In genomic region chr7:12504144-12504543, GRCh38 we compare ENCODE assay signal across 21 cellular contexts.
A peak's percentile ranks its signal among the peaks of the same experiment; 100 is the strongest.
DNase-seq lines count a peak whose midpoint lies in the region; ATAC-seq, FAIRE-seq and TF ChIP-seq lines count a peak whose summit lies in the region.
"Had no signal": no experiment of that assay in that cellular context is flagged by ENCODE, and none has a peak within 500 bp of the region (broad histone marks: within the 10 kb centered on the region; RNA-seq: fewer than 3 reads in every experiment).

No MANE protein-coding gene starts in this region.

- 8% methylated on average over 1 of the region's 1 CpG for WGBS in K562 (ENCODE audit: insufficient coverage, low coverage, missing lambda C conversion rate)

- H3K27me3 ChIP-seq in K562 (ENCODE audit: control insufficient read depth in 2 of 2, insufficient read depth in 2 of 2, low read length in 2 of 2): no peaks in the 10 kb centered on the region
- H3K27me3 ChIP-seq: BE2C had no signal

- H3K36me3 ChIP-seq in K562 (ENCODE audit: control insufficient read depth, insufficient read depth, low read length): no peaks in the 10 kb centered on the region
- H3K36me3 ChIP-seq: BE2C had no signal

- in situ Hi-C loops in K562 (cut with MboI): no loop called here

- no peak for TF ChIP-seq RAD21 in K562 (CRISPR knock-in tag; conservative IDR thresholded peaks at IDR 0.05 in 1 of 2, IDR thresholded peaks at IDR 0.05 in 1 of 2)

- no peak overlapping the region for H3K27ac Mint-ChIP-seq in chondrocyte (ENCODE audit: unreplicated experiment)
- H3K27ac Mint-ChIP-seq: naive thymus-derived CD8-positive, alpha-beta T cell; progenitor cell of endocrine pancreas; T-cell had no signal

- H3K4me1 ChIP-seq in K562 (replicated peaks in 1 of 2; ENCODE audit: control insufficient read depth in 2 of 2, insufficient read depth in 2 of 2, low read length in 2 of 2): no peaks in the 10 kb centered on the region
- H3K4me1 ChIP-seq: BE2C had no signal

- no peak overlapping the region for H3K4me3 Mint-ChIP-seq in chondrocyte (ENCODE audit: unreplicated experiment)
- H3K4me3 Mint-ChIP-seq: naive thymus-derived CD8-positive, alpha-beta T cell; T-cell had no signal

- BruUV-seq in K562 (replicated peaks; lab: Mats Ljungman, UMichigan): no TSS peak

- no peak overlapping the region for H3K9ac ChIP-seq in K562 (ENCODE audit: insufficient read depth in 1 of 2, low read depth in 2 of 2, low read length in 2 of 2)
- H3K9ac ChIP-seq: KMS-11 had no signal

- H3K4me2 ChIP-seq in K562 (ENCODE audit: insufficient read depth, low read length): no peak overlapping the region
- H3K4me2 ChIP-seq: KMS-11 had no signal

- peaks cover under 1% of the 10 kb centered on the region for H3K36me3 Mint-ChIP-seq in chondrocyte (ENCODE audit: low read depth)
- H3K36me3 Mint-ChIP-seq: T-cell had no signal

- H3K27ac ChIP-seq in K562 (ENCODE audit: extremely low read depth, low read depth, low read length): no peak overlapping the region
- H3K27ac ChIP-seq: KMS-11 had no signal

- H3K4me3 ChIP-seq in K562: no peak overlapping the region

- H3K27me3 Mint-ChIP-seq in chondrocyte (ENCODE audit: low read depth): no peaks in the 10 kb centered on the region
- H3K27me3 Mint-ChIP-seq: progenitor cell of endocrine pancreas, T-cell had no signal

- H3K4me1 Mint-ChIP-seq in chondrocyte (ENCODE audit: low read depth): no peaks in the 10 kb centered on the region
- H3K4me1 Mint-ChIP-seq: naive thymus-derived CD8-positive, alpha-beta T cell; T-cell had no signal

- no peak for TF ChIP-seq EP300 in K562 (IDR thresholded peaks at IDR 0.05; ENCODE audit: low read length)

- DNase-seq in K562 (ENCODE audit: extremely low read depth in 1 of 4, low spot score in 3 of 4): no peak
- DNase-seq in chondrocyte (ENCODE audit: low spot score): no peak
- DNase-seq in MV-4-11 (lab: John Stamatoyannopoulos, UW): no peak
- DNase-seq: activated naive CD4-positive, alpha-beta T cell; activated T-cell treated with anti-CD3 and anti-CD28 coated beads for 4 hours; BE2C; Calu3; cerebellar nuclear complex; HCEC 1CT; naive thymus-derived CD8-positive, alpha-beta T cell; NCI-H1092 treated with DMSO at 0.1 percent for 48 hours; NCI-H526; Right ventricle myocardium superior; small intestine; T-cell had no signal

- POLR2A ChIA-PET in K562 (lab: Yijun Ruan, JAX): no interaction called here

- no peak for TF ChIP-seq POLR2A in K562 (conservative IDR thresholded peaks at IDR 0.05)

- H4K20me1 ChIP-seq in K562 (replicated peaks; ENCODE audit: control insufficient read depth, insufficient read depth, low read length): no peaks in the 10 kb centered on the region

- no peaks in the 10 kb centered on the region for H3K79me2 ChIP-seq in K562 (ENCODE audit: control insufficient read depth, insufficient read depth, low read length)

- ATAC-seq in GM21447 (IDR thresholded peaks at IDR 0.05; ENCODE audit: unreplicated experiment) (peak; percentile 57), HG03135 (IDR thresholded peaks at IDR 0.05; ENCODE audit: unreplicated experiment) (peak; percentile 73), K562 (no peak), HG03442 (IDR thresholded peaks at IDR 0.05; ENCODE audit: unreplicated experiment) (no peak), HG02623 (IDR thresholded peaks at IDR 0.05; ENCODE audit: unreplicated experiment) (no peak)
- ATAC-seq: naive thymus-derived CD8-positive, alpha-beta T cell; T-cell had no signal

- CTCF ChIA-PET in K562 (lab: Yijun Ruan, JAX; ENCODE audit: low intra/inter-chr PET ratio): no interaction called here

- intact Hi-C loops in K562 (cut with micrococcal nuclease): no loop called here

- peaks cover under 1% of the 10 kb centered on the region for H3K9me3 Mint-ChIP-seq in chondrocyte (ENCODE audit: low read depth)
- H3K9me3 Mint-ChIP-seq: T-cell had no signal

- peak overlapping the region; percentile 45; the same call in 1 of the 2 replicates for H2AFZ ChIP-seq in K562 (ENCODE audit: low read depth, low read length)

- TF ChIP-seq CTCF in K562 (IDR thresholded peaks at IDR 0.05 in 2 of 3, conservative IDR thresholded peaks at IDR 0.05 in 1 of 3; ENCODE audit: insufficient read depth in 2 of 3, low read depth in 1 of 3, low read length in 3 of 3) (no peak), chondrocyte (IDR thresholded peaks at IDR 0.05) (no peak)

- FAIRE-seq in K562 (lab: Jason Lieb, UNC): no peak
- FAIRE-seq: small intestine had no signal

- no peaks in the 10 kb centered on the region for H3K9me1 ChIP-seq in K562 (ENCODE audit: control insufficient read depth, insufficient read depth, low read length)

- no peaks in the 10 kb centered on the region for H3K9me3 ChIP-seq in K562 (replicated peaks; ENCODE audit: control insufficient read depth, insufficient read depth, low read depth, low read length)
- H3K9me3 ChIP-seq: BE2C had no signal

TF ChIP-seq in K562, 482 proteins besides CTCF, POLR2A, EP300 and RAD21 (continues in another document):
- no peak for TF ChIP-seq CEBPB (tag; IDR thresholded peaks at IDR 0.05)
- no peak for TF ChIP-seq HES1 (IDR thresholded peaks at IDR 0.05; ENCODE audit: low read depth)
- no peak for TF ChIP-seq ZC3H11A (IDR thresholded peaks at IDR 0.05; ENCODE audit: low read depth, low read length)
- no peak for TF ChIP-seq ZNF41 (CRISPR knock-in tag; conservative IDR thresholded peaks at IDR 0.05)
- no peak for TF ChIP-seq MYBL2 (IDR thresholded peaks at IDR 0.05; ENCODE audit: low read depth)
- no peak for TF ChIP-seq MYBL2 (CRISPR knock-in tag; IDR thresholded peaks at IDR 0.05; ENCODE audit: borderline replicate concordance)
- TF ChIP-seq ZNF318 (IDR thresholded peaks at IDR 0.05; ENCODE audit: borderline replicate concordance in 1 of 2, low read depth in 1 of 2): no peak

Comparison
In these comparisons a context has a peak if more than half of its experiments do, and no peak if none do; other contexts are left out.
1. ATAC-seq: peak in GM21447 (single experiment) and HG03135 (single experiment); none in K562 (single experiment), HG03442 (single experiment) and HG02623 (single experiment).